In the genomic region with DNA sequence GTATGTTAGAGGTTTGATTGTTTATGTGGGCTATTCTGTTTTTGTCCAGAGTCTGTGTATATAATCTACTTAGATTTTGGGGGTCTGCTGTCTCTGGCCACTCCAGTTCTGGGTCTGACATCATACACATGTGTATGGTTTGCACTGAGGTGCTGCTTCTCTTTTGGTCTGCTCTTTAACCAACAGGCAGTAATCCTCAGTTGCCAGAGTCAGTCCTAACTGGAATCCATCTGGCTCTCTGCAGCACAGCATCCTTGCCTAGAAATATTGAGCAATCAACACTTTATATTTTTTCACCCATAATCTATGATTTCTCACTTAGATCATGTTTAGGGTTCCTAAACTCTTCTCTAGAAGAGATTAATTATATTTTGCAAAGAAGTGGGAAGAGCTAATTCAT, we compare ENCODE assay signal across 29 cellular contexts.
"Had no signal": no experiment of that assay in that cellular context is flagged by ENCODE, and none has a peak within 500 bp of the region (broad histone marks: within the 10 kb centered on the region; RNA-seq: fewer than 3 reads in every experiment).

No MANE protein-coding gene starts in this region.

- H3K9me3 Mint-ChIP-seq: activated CD4-positive, alpha-beta memory T cell treated with anti-CD3 and anti-CD28 coated beads, Interleukin-2, amount 10 ng/mL, durations not matched to agents 7 days and 5 days; central memory CD8-positive, alpha-beta T cell; dendritic cell treated with granulocyte-macrophage colony-stimulating factor and Interleukin-4, amounts not matched to agents 40 ng/mL and 50 ng/mL, for 4 days; effector memory CD8-positive, alpha-beta T cell; T-helper 2 cell treated with Interferon-gamma antibody and Interleukin-4, amounts not matched to agents 5 μg/mL and 100 μg/mL, for 36 hours had no signal

- H3K4me3 ChIP-seq: coronary artery, esophagus muscularis mucosa, heart left ventricle had no signal

- H3K27ac Mint-ChIP-seq: activated CD4-positive, alpha-beta memory T cell treated with anti-CD3 and anti-CD28 coated beads, Interleukin-2, amount 10 ng/mL, durations not matched to agents 7 days and 5 days; activated CD4-positive, alpha-beta T cell treated with anti-CD3 and anti-CD28 coated beads, Interleukin-2, amount 10 ng/mL, durations not matched to agents 7 days and 5 days; activated naive CD8-positive, alpha-beta T cell; activated T-helper 17 cell treated with anti-CD3 and anti-CD28 coated beads, Interleukin-2, amount 50 U/mL, for 72 hours; dendritic cell treated with granulocyte-macrophage colony-stimulating factor and Interleukin-4, amounts not matched to agents 40 ng/mL and 50 ng/mL, for 4 days; effector memory CD8-positive, alpha-beta T cell; T-helper 17 cell; T-helper 2 cell treated with Interferon-gamma antibody and Interleukin-4, amounts not matched to agents 5 μg/mL and 100 μg/mL, for 36 hours; WTC11 had no signal

- H3K4me1 Mint-ChIP-seq: activated CD4-positive, alpha-beta memory T cell treated with anti-CD3 and anti-CD28 coated beads, Interleukin-2, amount 10 ng/mL, durations not matched to agents 7 days and 5 days; activated CD4-positive, alpha-beta T cell treated with anti-CD3 and anti-CD28 coated beads, Interleukin-2, amount 10 ng/mL, durations not matched to agents 7 days and 5 days; activated T-helper 17 cell treated with anti-CD3 and anti-CD28 coated beads, Interleukin-2, amount 50 U/mL, for 72 hours; central memory CD8-positive, alpha-beta T cell; T-helper 17 cell; WTC11 had no signal

- H3K27me3 Mint-ChIP-seq: activated CD4-positive, alpha-beta T cell treated with anti-CD3 and anti-CD28 coated beads, Interleukin-2, amount 10 ng/mL, durations not matched to agents 7 days and 5 days had no signal

- DNase-seq: activated CD4-positive, alpha-beta memory T cell treated with anti-CD3 and anti-CD28 coated beads, Interleukin-2, amount 10 ng/mL, durations not matched to agents 7 days and 5 days; activated CD4-positive, alpha-beta T cell treated with anti-CD3 and anti-CD28 coated beads for 1 hour; activated CD4-positive, alpha-beta T cell treated with anti-CD3 and anti-CD28 coated beads for 4 hours; activated CD4-positive, alpha-beta T cell treated with anti-CD3 and anti-CD28 coated beads, Interleukin-2, amount 10 ng/mL, durations not matched to agents 7 days and 5 days; activated CD4-positive, alpha-beta T cell treated with anti-CD3 and anti-CD28 coated beads, Interleukin-2, amount 50 U/mL, for 4 hours; activated CD8-positive, alpha-beta memory T cell treated with anti-CD3 and anti-CD28 coated beads for 24 hours; activated effector memory CD4-positive, alpha-beta T cell treated with Interleukin-2 at 50 U/mL for 16 hours; activated gamma-delta T cell treated with Interleukin-2 at 50 U/mL for 16 hours; activated naive CD4-positive, alpha-beta T cell treated with anti-CD3 and anti-CD28 coated beads, Interleukin-2, amount 50 U/mL, for 16 hours; activated naive CD4-positive, alpha-beta T cell treated with Interleukin-2 at 50 U/mL for 16 hours; activated T-cell treated with anti-CD3 and anti-CD28 coated beads, Interleukin-2, amount 50 U/mL, for 4 hours; amniotic stem cell; anterior cingulate cortex; brain microvascular endothelial cell; effector CD4-positive, alpha-beta T cell; effector memory CD8-positive, alpha-beta T cell; erythroblast; glutamatergic neuron; heart left ventricle; T-helper 1 cell; T-helper 17 cell had no signal

- H3K4me3 Mint-ChIP-seq: activated CD4-positive, alpha-beta memory T cell treated with anti-CD3 and anti-CD28 coated beads, Interleukin-2, amount 10 ng/mL, durations not matched to agents 7 days and 5 days; activated CD4-positive, alpha-beta T cell treated with anti-CD3 and anti-CD28 coated beads, Interleukin-2, amount 10 ng/mL, durations not matched to agents 7 days and 5 days; activated naive CD8-positive, alpha-beta T cell; activated T-cell treated with anti-CD3 and anti-CD28 coated beads, Interleukin-2, amount 50 U/mL, for 4 hours; activated T-helper 17 cell treated with anti-CD3 and anti-CD28 coated beads, Interleukin-2, amount 50 U/mL, for 72 hours; central memory CD8-positive, alpha-beta T cell; dendritic cell treated with granulocyte-macrophage colony-stimulating factor and Interleukin-4, amounts not matched to agents 40 ng/mL and 50 ng/mL, for 4 days; effector memory CD8-positive, alpha-beta T cell; T-helper 17 cell; T-helper 2 cell treated with Interferon-gamma antibody and Interleukin-4, amounts not matched to agents 5 μg/mL and 100 μg/mL, for 36 hours; WTC11 had no signal
